Comparison of ENCODE assay signal across 27 cellular contexts in the genomic region with DNA sequence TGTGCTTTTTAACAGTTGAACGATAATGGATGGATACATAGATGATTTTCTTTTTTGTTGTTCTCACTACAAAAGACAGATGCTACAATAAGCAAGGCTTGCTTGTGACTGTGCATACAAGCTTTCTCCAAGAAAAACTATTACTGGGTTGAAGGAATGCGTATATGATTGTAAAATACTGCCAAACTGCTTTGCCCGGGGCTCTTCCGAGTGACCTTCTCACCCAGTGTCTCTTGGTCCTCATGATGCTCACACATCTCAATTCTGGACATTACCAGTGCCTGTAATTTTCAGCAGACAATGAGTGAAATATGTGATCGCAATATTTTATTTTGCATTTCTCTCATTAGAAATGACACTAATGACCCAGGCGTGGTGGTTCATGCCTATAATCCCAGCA. TPM values are rescaled to one million over a fixed set of nuclear protein-coding genes. Genes with fewer than 3 reads are reported as not detected.
"Had no signal": no experiment of that assay in that cellular context is flagged by ENCODE, and none has a peak within 500 bp of the region (broad histone marks: within the 10 kb centered on the region; RNA-seq: fewer than 3 reads in every experiment).

No MANE protein-coding gene starts in this region.

- H3K27ac Mint-ChIP-seq: activated CD4-positive, alpha-beta T cell treated with anti-CD3 and anti-CD28 coated beads for 36 hours; activated naive CD4-positive, alpha-beta T cell treated with anti-CD3 and anti-CD28 coated beads for 36 hours; activated T-helper 1 cell treated with anti-CD3 and anti-CD28 coated beads, Interleukin-12 subunit alpha, Interleukin-12 subunit beta, Interleukin-2, Interleukin-4 antibody, amounts not matched to agents 30 ng/mL and 10 ng/mL and 1 ng/mL, durations not matched to agents 14 hours and 24 hours and 36 hours; T-helper 2 cell treated with Interferon-gamma antibody and Interleukin-4, amounts not matched to agents 5 μg/mL and 100 μg/mL, for 36 hours had no signal

- ATAC-seq: activated CD4-positive, alpha-beta T cell treated with anti-CD3 and anti-CD28 coated beads for 36 hours; pancreas; sciatic nerve; stimulated activated effector memory CD8-positive, alpha-beta T cell treated with anti-CD3 and anti-CD28 coated beads, Interleukin-12 subunit alpha, Interleukin-12 subunit beta, amount 100 ng/mL, for 72 hours; upper lobe of right lung had no signal

- DNase-seq: activated CD4-positive, alpha-beta T cell treated with anti-CD3 and anti-CD28 coated beads for 36 hours; activated CD4-positive, CD25-positive, alpha-beta regulatory T cell; activated CD8-positive, alpha-beta memory T cell treated with anti-CD3 and anti-CD28 coated beads for 24 hours; activated effector memory CD4-positive, alpha-beta T cell treated with anti-CD3 and anti-CD28 coated beads, Interleukin-2, amount 50 U/mL, for 16 hours; activated naive CD4-positive, alpha-beta T cell treated with anti-CD3 and anti-CD28 coated beads for 36 hours; amniotic stem cell; brain microvascular endothelial cell; dorsolateral prefrontal cortex; effector memory CD4-positive, alpha-beta T cell; head of caudate nucleus; hippocampal formation; nucleus accumbens; pancreas; retina; stimulated activated CD4-positive, alpha-beta T cell treated with anti-CD3 and anti-CD28 coated beads, Interleukin-4, amount 100 ng/mL, for 24 hours; stomach; T-helper 1 cell; thyroid gland had no signal

- H3K27me3 Mint-ChIP-seq: activated CD4-positive, alpha-beta T cell treated with anti-CD3 and anti-CD28 coated beads for 36 hours had no signal

- H3K4me1 ChIP-seq: pancreas, prostate gland, thyroid gland, upper lobe of right lung had no signal

- H3K4me3 ChIP-seq: coronary artery, dorsolateral prefrontal cortex, pancreas, prostate gland, skin epidermis, stomach, thyroid gland, upper lobe of right lung had no signal

- H3K27ac ChIP-seq: brain microvascular endothelial cell, coronary artery, dorsolateral prefrontal cortex, pancreas, prostate gland, skin epidermis, stomach, thyroid gland, upper lobe of right lung had no signal

- H3K36me3 ChIP-seq: brain microvascular endothelial cell, pancreas, prostate gland, stomach, thyroid gland, upper lobe of right lung had no signal

- H3K4me3 Mint-ChIP-seq: activated CD4-positive, alpha-beta T cell treated with anti-CD3 and anti-CD28 coated beads for 36 hours; activated naive CD4-positive, alpha-beta T cell treated with anti-CD3 and anti-CD28 coated beads for 36 hours; activated T-helper 1 cell treated with anti-CD3 and anti-CD28 coated beads, Interleukin-12 subunit alpha, Interleukin-12 subunit beta, Interleukin-2, Interleukin-4 antibody, amounts not matched to agents 30 ng/mL and 10 ng/mL and 1 ng/mL, durations not matched to agents 14 hours and 24 hours and 36 hours; stimulated activated effector memory CD8-positive, alpha-beta T cell treated with anti-CD3 and anti-CD28 coated beads, Interleukin-12 subunit alpha, Interleukin-12 subunit beta, amount 100 ng/mL, for 72 hours; T-helper 2 cell treated with Interferon-gamma antibody and Interleukin-4, amounts not matched to agents 5 μg/mL and 100 μg/mL, for 36 hours had no signal

- H3K27me3 ChIP-seq: brain microvascular endothelial cell, dorsolateral prefrontal cortex, stomach, thyroid gland, upper lobe of right lung had no signal

- H3K9me3 Mint-ChIP-seq: activated naive CD4-positive, alpha-beta T cell treated with anti-CD3 and anti-CD28 coated beads for 36 hours; activated T-helper 1 cell treated with anti-CD3 and anti-CD28 coated beads, Interleukin-12 subunit alpha, Interleukin-12 subunit beta, Interleukin-2, Interleukin-4 antibody, amounts not matched to agents 30 ng/mL and 10 ng/mL and 1 ng/mL, durations not matched to agents 14 hours and 24 hours and 36 hours; stimulated activated effector memory CD8-positive, alpha-beta T cell treated with anti-CD3 and anti-CD28 coated beads, Interleukin-12 subunit alpha, Interleukin-12 subunit beta, amount 100 ng/mL, for 72 hours; T-helper 2 cell treated with Interferon-gamma antibody and Interleukin-4, amounts not matched to agents 5 μg/mL and 100 μg/mL, for 36 hours had no signal

- H3K9me3 ChIP-seq: pancreas, prostate gland, stomach, thyroid gland, upper lobe of right lung had no signal

RNA-seq across cellular contexts. Expression of gene INPP5D, which starts 35.9 kb away (rescaled TPM):
- polyA plus RNA-seq: neural cell had no signal
